2 cellular contexts compared by ENCODE assay signal in the genomic region with DNA sequence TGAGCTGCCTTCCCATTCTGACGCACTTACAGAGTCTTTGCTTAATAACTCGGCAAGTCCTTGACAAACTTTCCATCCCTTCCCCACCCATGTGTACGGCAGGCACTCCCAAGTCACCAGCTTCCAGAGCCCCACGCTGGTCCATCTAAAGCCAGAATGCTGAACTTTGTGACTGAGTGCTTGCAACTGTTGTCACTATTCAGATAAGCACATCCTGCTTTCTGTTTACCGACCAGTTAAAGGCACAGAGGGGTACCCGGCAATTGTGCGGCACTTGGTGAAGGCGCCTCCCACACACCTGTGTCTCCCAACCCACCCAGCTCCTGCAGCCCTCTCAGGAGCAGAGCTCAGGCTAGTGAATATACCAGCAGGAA.
TF ChIP-seq lines count a peak whose summit lies in the region.

No MANE protein-coding gene starts in this region.

TF ChIP-seq in GM23338, 12 proteins besides CTCF, POLR2A, EP300 and RAD21 (continued from another document):
- TF ChIP-seq ZNF331 (CRISPR knock-in tag; IDR thresholded peaks at IDR 0.05; ENCODE audit: low read depth): no peak
TF ChIP-seq in GM23338: peak in this region for 0.

TF ChIP-seq in WTC11, 78 proteins besides CTCF, POLR2A, EP300 and RAD21 (continued from another document):
- TF ChIP-seq, protein P1, sequence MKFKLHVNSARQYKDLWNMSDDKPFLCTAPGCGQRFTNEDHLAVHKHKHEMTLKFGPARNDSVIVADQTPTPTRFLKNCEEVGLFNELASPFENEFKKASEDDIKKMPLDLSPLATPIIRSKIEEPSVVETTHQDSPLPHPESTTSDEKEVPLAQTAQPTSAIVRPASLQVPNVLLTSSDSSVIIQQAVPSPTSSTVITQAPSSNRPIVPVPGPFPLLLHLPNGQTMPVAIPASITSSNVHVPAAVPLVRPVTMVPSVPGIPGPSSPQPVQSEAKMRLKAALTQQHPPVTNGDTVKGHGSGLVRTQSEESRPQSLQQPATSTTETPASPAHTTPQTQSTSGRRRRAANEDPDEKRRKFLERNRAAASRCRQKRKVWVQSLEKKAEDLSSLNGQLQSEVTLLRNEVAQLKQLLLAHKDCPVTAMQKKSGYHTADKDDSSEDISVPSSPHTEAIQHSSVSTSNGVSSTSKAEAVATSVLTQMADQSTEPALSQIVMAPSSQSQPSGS (CRISPR knock-in tag; IDR thresholded peaks at IDR 0.05; ENCODE audit: borderline replicate concordance, low read depth): no peak
- TF ChIP-seq, protein P2, sequence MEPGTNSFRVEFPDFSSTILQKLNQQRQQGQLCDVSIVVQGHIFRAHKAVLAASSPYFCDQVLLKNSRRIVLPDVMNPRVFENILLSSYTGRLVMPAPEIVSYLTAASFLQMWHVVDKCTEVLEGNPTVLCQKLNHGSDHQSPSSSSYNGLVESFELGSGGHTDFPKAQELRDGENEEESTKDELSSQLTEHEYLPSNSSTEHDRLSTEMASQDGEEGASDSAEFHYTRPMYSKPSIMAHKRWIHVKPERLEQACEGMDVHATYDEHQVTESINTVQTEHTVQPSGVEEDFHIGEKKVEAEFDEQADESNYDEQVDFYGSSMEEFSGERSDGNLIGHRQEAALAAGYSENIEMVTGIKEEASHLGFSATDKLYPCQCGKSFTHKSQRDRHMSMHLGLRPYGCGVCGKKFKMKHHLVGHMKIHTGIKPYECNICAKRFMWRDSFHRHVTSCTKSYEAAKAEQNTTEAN (CRISPR knock-in tag; IDR thresholded peaks at IDR 0.05): no peak
- TF ChIP-seq, protein P3, sequence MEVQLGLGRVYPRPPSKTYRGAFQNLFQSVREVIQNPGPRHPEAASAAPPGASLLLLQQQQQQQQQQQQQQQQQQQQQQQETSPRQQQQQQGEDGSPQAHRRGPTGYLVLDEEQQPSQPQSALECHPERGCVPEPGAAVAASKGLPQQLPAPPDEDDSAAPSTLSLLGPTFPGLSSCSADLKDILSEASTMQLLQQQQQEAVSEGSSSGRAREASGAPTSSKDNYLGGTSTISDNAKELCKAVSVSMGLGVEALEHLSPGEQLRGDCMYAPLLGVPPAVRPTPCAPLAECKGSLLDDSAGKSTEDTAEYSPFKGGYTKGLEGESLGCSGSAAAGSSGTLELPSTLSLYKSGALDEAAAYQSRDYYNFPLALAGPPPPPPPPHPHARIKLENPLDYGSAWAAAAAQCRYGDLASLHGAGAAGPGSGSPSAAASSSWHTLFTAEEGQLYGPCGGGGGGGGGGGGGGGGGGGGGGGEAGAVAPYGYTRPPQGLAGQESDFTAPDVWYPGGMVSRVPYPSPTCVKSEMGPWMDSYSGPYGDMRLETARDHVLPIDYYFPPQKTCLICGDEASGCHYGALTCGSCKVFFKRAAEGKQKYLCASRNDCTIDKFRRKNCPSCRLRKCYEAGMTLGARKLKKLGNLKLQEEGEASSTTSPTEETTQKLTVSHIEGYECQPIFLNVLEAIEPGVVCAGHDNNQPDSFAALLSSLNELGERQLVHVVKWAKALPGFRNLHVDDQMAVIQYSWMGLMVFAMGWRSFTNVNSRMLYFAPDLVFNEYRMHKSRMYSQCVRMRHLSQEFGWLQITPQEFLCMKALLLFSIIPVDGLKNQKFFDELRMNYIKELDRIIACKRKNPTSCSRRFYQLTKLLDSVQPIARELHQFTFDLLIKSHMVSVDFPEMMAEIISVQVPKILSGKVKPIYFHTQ (CRISPR knock-in tag; IDR thresholded peaks at IDR 0.05): no peak
- TF ChIP-seq EMX1 (CRISPR knock-in tag; IDR thresholded peaks at IDR 0.05): no peak
- TF ChIP-seq, protein P4, sequence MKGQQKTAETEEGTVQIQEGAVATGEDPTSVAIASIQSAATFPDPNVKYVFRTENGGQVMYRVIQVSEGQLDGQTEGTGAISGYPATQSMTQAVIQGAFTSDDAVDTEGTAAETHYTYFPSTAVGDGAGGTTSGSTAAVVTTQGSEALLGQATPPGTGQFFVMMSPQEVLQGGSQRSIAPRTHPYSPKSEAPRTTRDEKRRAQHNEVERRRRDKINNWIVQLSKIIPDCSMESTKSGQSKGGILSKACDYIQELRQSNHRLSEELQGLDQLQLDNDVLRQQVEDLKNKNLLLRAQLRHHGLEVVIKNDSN (CRISPR knock-in tag; IDR thresholded peaks at IDR 0.05): no peak
- TF ChIP-seq TEAD1 (CRISPR knock-in tag; IDR thresholded peaks at IDR 0.05): no peak
- TF ChIP-seq SP1 (CRISPR knock-in tag; conservative IDR thresholded peaks at IDR 0.05): 0 out of 2 replicates have a peak, but pooled peaks have one; percentile 25
- TF ChIP-seq, protein P5, sequence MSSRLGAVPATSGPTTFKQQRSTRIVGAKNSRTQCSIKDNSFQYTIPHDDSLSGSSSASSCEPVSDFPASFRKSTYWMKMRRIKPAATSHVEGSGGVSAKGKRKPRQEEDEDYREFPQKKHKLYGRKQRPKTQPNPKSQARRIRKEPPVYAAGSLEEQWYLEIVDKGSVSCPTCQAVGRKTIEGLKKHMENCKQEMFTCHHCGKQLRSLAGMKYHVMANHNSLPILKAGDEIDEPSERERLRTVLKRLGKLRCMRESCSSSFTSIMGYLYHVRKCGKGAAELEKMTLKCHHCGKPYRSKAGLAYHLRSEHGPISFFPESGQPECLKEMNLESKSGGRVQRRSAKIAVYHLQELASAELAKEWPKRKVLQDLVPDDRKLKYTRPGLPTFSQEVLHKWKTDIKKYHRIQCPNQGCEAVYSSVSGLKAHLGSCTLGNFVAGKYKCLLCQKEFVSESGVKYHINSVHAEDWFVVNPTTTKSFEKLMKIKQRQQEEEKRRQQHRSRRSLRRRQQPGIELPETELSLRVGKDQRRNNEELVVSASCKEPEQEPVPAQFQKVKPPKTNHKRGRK (CRISPR knock-in tag; IDR thresholded peaks at IDR 0.05; ENCODE audit: borderline replicate concordance): no peak
- TF ChIP-seq, protein P6, sequence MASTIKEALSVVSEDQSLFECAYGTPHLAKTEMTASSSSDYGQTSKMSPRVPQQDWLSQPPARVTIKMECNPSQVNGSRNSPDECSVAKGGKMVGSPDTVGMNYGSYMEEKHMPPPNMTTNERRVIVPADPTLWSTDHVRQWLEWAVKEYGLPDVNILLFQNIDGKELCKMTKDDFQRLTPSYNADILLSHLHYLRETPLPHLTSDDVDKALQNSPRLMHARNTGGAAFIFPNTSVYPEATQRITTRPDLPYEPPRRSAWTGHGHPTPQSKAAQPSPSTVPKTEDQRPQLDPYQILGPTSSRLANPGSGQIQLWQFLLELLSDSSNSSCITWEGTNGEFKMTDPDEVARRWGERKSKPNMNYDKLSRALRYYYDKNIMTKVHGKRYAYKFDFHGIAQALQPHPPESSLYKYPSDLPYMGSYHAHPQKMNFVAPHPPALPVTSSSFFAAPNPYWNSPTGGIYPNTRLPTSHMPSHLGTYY (CRISPR knock-in tag; IDR thresholded peaks at IDR 0.05): no peak
- no peak for TF ChIP-seq HMGA2 (CRISPR knock-in tag; IDR thresholded peaks at IDR 0.05)
- TF ChIP-seq ZNF671 (CRISPR knock-in tag; IDR thresholded peaks at IDR 0.05): no peak
- TF ChIP-seq ESRRA (CRISPR knock-in tag; IDR thresholded peaks at IDR 0.05; ENCODE audit: borderline replicate concordance): no peak
- no peak for TF ChIP-seq TP53 (CRISPR knock-in tag; IDR thresholded peaks at IDR 0.05)
- no peak for TF ChIP-seq NR1H2 (CRISPR knock-in tag; IDR thresholded peaks at IDR 0.05)
- TF ChIP-seq ZNF423 (CRISPR knock-in tag; IDR thresholded peaks at IDR 0.05): peak; percentile 3; the same call in 1 of the 2 replicates
- no peak for TF ChIP-seq NFE2L1 (CRISPR knock-in tag; IDR thresholded peaks at IDR 0.05)
- TF ChIP-seq GTF2I (CRISPR knock-in tag; conservative IDR thresholded peaks at IDR 0.05): no peak
